Comparison of ENCODE assay signal across 30 cellular contexts in genomic region chr2:206266130-206267125, GRCh38.
"Had no signal": no experiment of that assay in that cellular context is flagged by ENCODE, and none has a peak within 500 bp of the region (broad histone marks: within the 10 kb centered on the region; RNA-seq: fewer than 3 reads in every experiment).

No MANE protein-coding gene starts in this region.

- H3K4me1 ChIP-seq: adrenal gland, gastroesophageal sphincter, heart right ventricle, right atrium auricular region, uterus had no signal

- H3K36me3 ChIP-seq: adrenal gland, brain microvascular endothelial cell, gastroesophageal sphincter, heart right ventricle, right atrium auricular region, uterus had no signal

- H3K9me3 Mint-ChIP-seq: activated CD4-positive, alpha-beta memory T cell treated with anti-CD3 and anti-CD28 coated beads for 36 hours; activated CD4-positive, alpha-beta T cell treated with anti-CD3 and anti-CD28 coated beads, Interleukin-2, amount 10 ng/mL, durations not matched to agents 24 days and 14 days; activated naive CD4-positive, alpha-beta T cell treated with anti-CD3 and anti-CD28 coated beads for 36 hours; activated T-helper 1 cell treated with anti-CD3 and anti-CD28 coated beads, Interleukin-12 subunit alpha, Interleukin-12 subunit beta, Interleukin-2, Interleukin-4 antibody, amounts not matched to agents 30 ng/mL and 10 ng/mL and 1 ng/mL, durations not matched to agents 14 hours and 24 hours and 36 hours; natural killer cell treated with Interleukin-12 subunit alpha and Interleukin-12 subunit beta and Interleukin-15 and Interleukin-18, amount 100 ng/mL, for 72 hours; stimulated activated naive CD8-positive, alpha-beta T cell treated with anti-CD3 and anti-CD28 coated beads, Interleukin-15, Interleukin-2, amounts not matched to agents 100 ng/mL and 50 ng/mL, for 24 hours; type B pancreatic cell had no signal

- H3K27ac ChIP-seq: adrenal gland, brain microvascular endothelial cell, coronary artery, dorsolateral prefrontal cortex, gastroesophageal sphincter, heart right ventricle, right atrium auricular region, uterus had no signal

- H3K36me3 Mint-ChIP-seq: activated CD4-positive, alpha-beta memory T cell treated with anti-CD3 and anti-CD28 coated beads for 36 hours; natural killer cell treated with Interleukin-12 subunit alpha and Interleukin-12 subunit beta and Interleukin-15 and Interleukin-18, amount 100 ng/mL, for 72 hours; type B pancreatic cell had no signal

- H3K4me3 Mint-ChIP-seq: activated CD4-positive, alpha-beta memory T cell treated with anti-CD3 and anti-CD28 coated beads for 36 hours; activated CD4-positive, alpha-beta T cell treated with anti-CD3 and anti-CD28 coated beads, Interleukin-2, amount 10 ng/mL, durations not matched to agents 24 days and 14 days; activated naive CD4-positive, alpha-beta T cell treated with anti-CD3 and anti-CD28 coated beads for 36 hours; activated naive CD8-positive, alpha-beta T cell treated with anti-CD3 and anti-CD28 coated beads for 36 hours; activated T-helper 1 cell treated with anti-CD3 and anti-CD28 coated beads, Interleukin-12 subunit alpha, Interleukin-12 subunit beta, Interleukin-2, Interleukin-4 antibody, amounts not matched to agents 30 ng/mL and 10 ng/mL and 1 ng/mL, durations not matched to agents 14 hours and 24 hours and 36 hours; natural killer cell treated with Interleukin-12 subunit alpha and Interleukin-12 subunit beta and Interleukin-15 and Interleukin-18, amount 100 ng/mL, for 72 hours; stimulated activated naive CD8-positive, alpha-beta T cell treated with anti-CD3 and anti-CD28 coated beads, Interleukin-15, Interleukin-2, amounts not matched to agents 100 ng/mL and 50 ng/mL, for 24 hours; T-helper 17 cell; type B pancreatic cell had no signal

- H3K9me3 ChIP-seq: adrenal gland, gastroesophageal sphincter, heart right ventricle, mucosa of descending colon, right atrium auricular region, uterus had no signal

- FAIRE-seq: astrocyte had no signal

- H3K27ac Mint-ChIP-seq: activated CD4-positive, alpha-beta memory T cell treated with anti-CD3 and anti-CD28 coated beads for 36 hours; activated CD4-positive, alpha-beta T cell treated with anti-CD3 and anti-CD28 coated beads, Interleukin-2, amount 10 ng/mL, durations not matched to agents 24 days and 14 days; activated naive CD4-positive, alpha-beta T cell treated with anti-CD3 and anti-CD28 coated beads for 36 hours; activated naive CD8-positive, alpha-beta T cell treated with anti-CD3 and anti-CD28 coated beads for 36 hours; activated T-helper 1 cell treated with anti-CD3 and anti-CD28 coated beads, Interleukin-12 subunit alpha, Interleukin-12 subunit beta, Interleukin-2, Interleukin-4 antibody, amounts not matched to agents 30 ng/mL and 10 ng/mL and 1 ng/mL, durations not matched to agents 14 hours and 24 hours and 36 hours; natural killer cell treated with Interleukin-12 subunit alpha and Interleukin-12 subunit beta and Interleukin-15 and Interleukin-18, amount 100 ng/mL, for 72 hours; stimulated activated naive CD8-positive, alpha-beta T cell treated with anti-CD3 and anti-CD28 coated beads, Interleukin-15, Interleukin-2, amounts not matched to agents 100 ng/mL and 50 ng/mL, for 24 hours; T-helper 17 cell; type B pancreatic cell had no signal

- ATAC-seq: gastroesophageal sphincter; left lobe of liver; mucosa of descending colon; natural killer cell treated with Interleukin-12 subunit alpha and Interleukin-12 subunit beta and Interleukin-15 and Interleukin-18, amount 100 ng/mL, for 72 hours; T-helper 17 cell had no signal

- DNase-seq: activated CD4-positive, alpha-beta memory T cell treated with anti-CD3 and anti-CD28 coated beads for 36 hours; activated CD4-positive, alpha-beta T cell treated with anti-CD3 and anti-CD28 coated beads, Interleukin-2, amount 10 ng/mL, durations not matched to agents 24 days and 14 days; activated CD4-positive, CD25-positive, alpha-beta regulatory T cell treated with anti-CD3 and anti-CD28 coated beads, Interleukin-2, amount 50 U/mL, for 72 hours; activated CD8-positive, alpha-beta memory T cell treated with anti-CD3 and anti-CD28 coated beads, Interleukin-2, amount 50 U/mL, for 4 hours; activated effector memory CD4-positive, alpha-beta T cell treated with anti-CD3 and anti-CD28 coated beads, Interleukin-2, amount 50 U/mL, for 16 hours; activated naive CD4-positive, alpha-beta T cell treated with anti-CD3 and anti-CD28 coated beads for 36 hours; activated naive CD8-positive, alpha-beta T cell treated with anti-CD3 and anti-CD28 coated beads for 36 hours; activated T-cell treated with anti-CD3 and anti-CD28 coated beads, Interleukin-2, amount 50 U/mL, for 1 hour; adrenal gland; brain microvascular endothelial cell; dorsolateral prefrontal cortex; effector memory CD4-positive, alpha-beta T cell; heart right ventricle; mesendoderm; mucosa of descending colon; stimulated activated CD4-positive, alpha-beta T cell treated with anti-CD3 and anti-CD28 coated beads, Interleukin-2, amount 100 ng/mL, for 48 hours; substantia nigra; T-helper 17 cell; T1000; uterus had no signal

- H3K4me3 ChIP-seq: adrenal gland, coronary artery, dorsolateral prefrontal cortex, gastroesophageal sphincter, heart right ventricle, lung, mucosa of descending colon, right atrium auricular region, uterus had no signal
